In genomic region chr3:155079795-155080546, GRCh38 we compare ENCODE assay signal across 9 cellular contexts. TPM values are rescaled to one million over a fixed set of nuclear protein-coding genes. Genes with fewer than 3 reads are reported as not detected.
DNase-seq lines count a peak whose midpoint lies in the region; ATAC-seq and TF ChIP-seq lines count a peak whose summit lies in the region.
"Had no signal": no experiment of that assay in that cellular context is flagged by ENCODE, and none has a peak within 500 bp of the region (broad histone marks: within the 10 kb centered on the region; RNA-seq: fewer than 3 reads in every experiment).

Gene MME (plus strand): TSS chr3:155080319. CDS start chr3:155084168, 3,849 bp downstream.

- no peaks in the 10 kb centered on the region for H3K36me3 ChIP-seq in neural progenitor cell

- DNase-seq in 8988T (peak; percentile 51), H9 (peak; percentile 94), T-cell (no peak), foreskin keratinocyte (peak in 1 of 2 donors; percentile 57), neural progenitor cell (ENCODE audit: low spot score) (peak; percentile 81), NCI-H1436 (lab: John Stamatoyannopoulos, UW) (no peak)
- DNase-seq in NK-92 treated with Interleukin-12 subunit alpha and Interleukin-12 subunit beta, amount 100 ng/mL, for 24 hours (lab: John Stamatoyannopoulos, UW), result no peak

- H3K9me3 Mint-ChIP-seq in H9 (peaks cover 10% of the 10 kb centered on the region in 2 experiments; a peak in 3 of 5 replicates), T-cell (peaks cover 0 to 13% (median 7%) of the 10 kb centered on the region in 3 donors), neural progenitor cell (no peaks in the 10 kb centered on the region)

- no CpG with 5 or more reads among the region's 50 CpGs for WGBS in H9 (ENCODE audit: extremely low coverage, insufficient read length, low lambda C conversion rate)

- H3F3A ChIP-seq in neural progenitor cell (ENCODE audit: low read depth), result no peaks in the 10 kb centered on the region

- no peak within 1 kb of the TSS for H3T11ph ChIP-seq in H9 (ENCODE audit: low read length)

- TF ChIP-seq CTCF in H9 (conservative IDR thresholded peaks at IDR 0.05) (no peak), foreskin keratinocyte (conservative IDR thresholded peaks at IDR 0.05) (no peak), neural progenitor cell (IDR thresholded peaks at IDR 0.05) (no peak)

- H3K56ac ChIP-seq in H9 (ENCODE audit: insufficient read length, low read depth, low read length), result no peak within 1 kb of the TSS

- no peak within 1 kb of the TSS for H3K23ac ChIP-seq in H9 (ENCODE audit: insufficient read length, low read depth, low read length)

- H4K20me1 ChIP-seq in H9 (ENCODE audit: control insufficient read depth, insufficient read depth, insufficient read length) (no peaks in the 10 kb centered on the region), neural progenitor cell (ENCODE audit: low read depth) (no peaks in the 10 kb centered on the region)

- ATAC-seq in T-cell (replicated peaks in 1 of 4) (peak in 1 of 4 experiments; percentile 27), foreskin keratinocyte (peak; percentile 84), HG03342 (IDR thresholded peaks at IDR 0.05; ENCODE audit: unreplicated experiment) (no peak)
- ATAC-seq: GM12878 had no signal

- H3K4me2 ChIP-seq in H9 (ENCODE audit: insufficient read depth, insufficient read length, low read length) (peak within 1 kb of the TSS; percentile 83), neural progenitor cell (peak within 1 kb of the TSS; percentile 96)

- no peaks in the 10 kb centered on the region for H3K27me3 ChIP-seq in H9 (ENCODE audit: insufficient read depth, low read length)
- H3K27me3 ChIP-seq in foreskin keratinocyte, result peaks cover 42% of the 10 kb centered on the region
- peaks cover 47% of the 10 kb centered on the region for H3K27me3 ChIP-seq in neural progenitor cell

- H3K23me2 ChIP-seq in H9 (ENCODE audit: insufficient read length, low read depth, low read length, poor library complexity, severe bottlenecking), result peaks cover 18% of the 10 kb centered on the region

- H3K27me3 Mint-ChIP-seq in H9 (ENCODE audit: low read depth) (peaks cover 18% of the 10 kb centered on the region), T-cell (peaks cover 34 to 43% of the 10 kb centered on the region in 2 donors), neural progenitor cell (ENCODE audit: insufficient read depth, low read depth) (peaks cover 13% of the 10 kb centered on the region)

- CTCF ChIA-PET in T-cell (lab: Charles Lee), result no interaction called here

- H4K8ac ChIP-seq in H9 (replicated peaks; ENCODE audit: insufficient read length, low read depth, low read length), result no peak within 1 kb of the TSS

- no peak within 1 kb of the TSS; the same call in 1 of the 2 replicates for H2BK15ac ChIP-seq in H9 (ENCODE audit: low read depth, low read length)

- H3K79me2 ChIP-seq in H9 (ENCODE audit: insufficient read depth, low read length) (no peaks in the 10 kb centered on the region), neural progenitor cell (ENCODE audit: low read depth) (no peaks in the 10 kb centered on the region)

- H3K4me1 Mint-ChIP-seq in H9 (peaks cover 28 to 31% of the 10 kb centered on the region in 2 experiments), T-cell (peaks cover 14 to 24% (median 15%) of the 10 kb centered on the region in 3 donors), neural progenitor cell (peaks cover 15% of the 10 kb centered on the region)

- H3K4me3 Mint-ChIP-seq in H9 (peak within 1 kb of the TSS; percentile 75 to 86), T-cell (peak within 1 kb of the TSS; percentile 43 to 59 (median 57)), neural progenitor cell (peak within 1 kb of the TSS; percentile 92)

- H2BK12ac ChIP-seq in H9 (ENCODE audit: insufficient read length, low read depth, low read length), result no peak within 1 kb of the TSS

- H3K4ac ChIP-seq in H9 (ENCODE audit: low read depth, low read length), result no peak within 1 kb of the TSS

- H3K9me3 ChIP-seq in H9 (ENCODE audit: control insufficient read depth, low read depth, low read length) (no peaks in the 10 kb centered on the region), neural progenitor cell (ENCODE audit: low read depth) (no peaks in the 10 kb centered on the region)

- no peak within 1 kb of the TSS for H2AK5ac ChIP-seq in H9 (ENCODE audit: insufficient read length, low read length)

- H2BK20ac ChIP-seq in H9 (ENCODE audit: low read depth, low read length, poor library complexity, severe bottlenecking), result no peak within 1 kb of the TSS

- H2BK120ac ChIP-seq in H9 (ENCODE audit: low read depth, low read length, poor library complexity, severe bottlenecking), result no peak within 1 kb of the TSS

- peak within 1 kb of the TSS; percentile 86 for H3K4me3 ChIP-seq in neural progenitor cell
- H3K4me3 ChIP-seq: GM12878 had no signal

- no peak within 1 kb of the TSS for H3K27ac ChIP-seq in H9 (ENCODE audit: insufficient read length, low read depth, low read length)
- H3K27ac ChIP-seq in foreskin keratinocyte, result no peak within 1 kb of the TSS
- H3K27ac ChIP-seq in neural progenitor cell, result no peak within 1 kb of the TSS

- H3K27ac Mint-ChIP-seq in H9 (peak within 1 kb of the TSS; percentile 40 to 90 (median 53); a peak in 3 of 7 replicates), T-cell (no peak within 1 kb of the TSS), neural progenitor cell (no peak within 1 kb of the TSS)

- H3K9ac ChIP-seq in H9 (ENCODE audit: extremely low read depth, insufficient read length, low read length), result peak within 1 kb of the TSS; percentile 77
- H3K9ac ChIP-seq in neural progenitor cell, result peak within 1 kb of the TSS; percentile 3

- H3K79me1 ChIP-seq in H9 (ENCODE audit: insufficient read depth, low read depth, low read length, poor library complexity, severe bottlenecking), result no peaks in the 10 kb centered on the region

- H3K4me1 ChIP-seq in H9 (ENCODE audit: insufficient read depth, low read length), result no peaks in the 10 kb centered on the region; the same call in 1 of the 2 replicates
- no peaks in the 10 kb centered on the region for H3K4me1 ChIP-seq in foreskin keratinocyte
- H3K4me1 ChIP-seq in neural progenitor cell, result peaks cover 2% of the 10 kb centered on the region

- no peak within 1 kb of the TSS for H2BK5ac ChIP-seq in H9 (ENCODE audit: insufficient read length, low read length)

- POLR2A ChIA-PET in T-cell (lab: Charles Lee), result no interaction called here

- H2AFZ ChIP-seq in H9 (ENCODE audit: low read length) (peak within 1 kb of the TSS; percentile 87), neural progenitor cell (replicated peaks) (peak within 1 kb of the TSS; percentile 100)

- peak within 1 kb of the TSS; percentile 67; the same call in 1 of the 2 replicates for H3K14ac ChIP-seq in H9 (ENCODE audit: insufficient read depth, low read length)

- no peak within 1 kb of the TSS for H4K91ac ChIP-seq in H9 (ENCODE audit: insufficient read length, low read depth, low read length)

- H4K5ac ChIP-seq in H9 (ENCODE audit: insufficient read length, low read depth, low read length), result no peak within 1 kb of the TSS

- no peak within 1 kb of the TSS for H3K18ac ChIP-seq in H9 (ENCODE audit: insufficient read length, low read depth, low read length)

- peaks cover 0 to 9% (median 2%) of the 10 kb centered on the region in 3 experiments; a peak in 4 of 7 replicates for H3K36me3 Mint-ChIP-seq in H9 (ENCODE audit: insufficient read depth in 1 of 3, low read depth in 3 of 3)
- no peaks in the 10 kb centered on the region for H3K36me3 Mint-ChIP-seq in T-cell
- H3K36me3 Mint-ChIP-seq in neural progenitor cell, result no peaks in the 10 kb centered on the region

RNA-seq across cellular contexts. Expression of gene MME, which starts in this region (rescaled TPM):
- total RNA-seq in H9 (2021) (14.6 and 16.4 TPM in 2 replicates), T-cell (1 to 10 TPM in 2 of 5 donors, under 1 TPM in 3; 0.35 to 2.2 (median 0.93) TPM), foreskin keratinocyte (2.6 and 4.7 TPM in 2 replicates), neural progenitor cell (ENCODE audit: low replicate concordance) (1.5 and 5.0 TPM in 2 replicates)
- 0.49 and 1.3 TPM in 2 replicates for polyA plus RNA-seq in foreskin keratinocyte

Comparison
In these comparisons a context has a peak if more than half of its experiments do, and no peak if none do; other contexts are left out.
1. DNase-seq: peak in 8988T (single experiment), H9 (single experiment) and neural progenitor cell (single experiment); none in T-cell (0 of 34), NCI-H1436 (single experiment) and NK-92 treated with Interleukin-12 subunit alpha and Interleukin-12 subunit beta, amount 100 ng/mL, for 24 hours (single experiment).
2. H3K27ac Mint-ChIP-seq: peak in H9 (3 of 3); none in T-cell (0 of 2) and neural progenitor cell (single experiment).
3. Peak in every context shown above with its lines, with median percentiles within 50 percentile points of each other: H3K4me3 Mint-ChIP-seq.